In genomic region chr1:241519308-241520079, GRCh38 we compare ENCODE assay signal across 1 cellular context.
TF ChIP-seq lines count a peak whose summit lies in the region.

FH (minus strand) TSS chr1:241519755; CDS start chr1:241519722, 33 bp downstream.

TF ChIP-seq in HepG2, 621 proteins besides CTCF, POLR2A, EP300 and RAD21 (continued from another document and continues in another):
- TF ChIP-seq ZNF737 (CRISPR knock-in tag; IDR thresholded peaks at IDR 0.05; ENCODE audit: borderline replicate concordance) (no peak), ZNF670 (CRISPR knock-in tag; IDR thresholded peaks at IDR 0.05; ENCODE audit: borderline replicate concordance) (no peak), CBFB (CRISPR knock-in tag; IDR thresholded peaks at IDR 0.05) (no peak), GLI4 (CRISPR knock-in tag; IDR thresholded peaks at IDR 0.05; ENCODE audit: borderline replicate concordance) (peak; percentile 62; the same call in 1 of the 2 replicates), KMT2B (CRISPR knock-in tag; IDR thresholded peaks at IDR 0.05) (peak; percentile 86), ZBTB4 (CRISPR knock-in tag; IDR thresholded peaks at IDR 0.05; ENCODE audit: borderline replicate concordance) (no peak), HNRNPH1 (optimal IDR thresholded peaks at IDR 0.05; ENCODE audit: low read depth, low read length) (no peak), NFIC (IDR thresholded peaks at IDR 0.05; ENCODE audit: low read length) (no peak), ELF1 (CRISPR knock-in tag; IDR thresholded peaks at IDR 0.05) (no peak), PRDM4 (CRISPR knock-in tag; IDR thresholded peaks at IDR 0.05; ENCODE audit: borderline replicate concordance) (no peak), THAP11 (CRISPR knock-in tag; IDR thresholded peaks at IDR 0.05) (peak; percentile 83), SP140L (CRISPR knock-in tag; IDR thresholded peaks at IDR 0.05; ENCODE audit: borderline replicate concordance) (no peak), ZNF513 (CRISPR knock-in tag; conservative IDR thresholded peaks at IDR 0.05) (no peak), ZNF234 (CRISPR knock-in tag; conservative IDR thresholded peaks at IDR 0.05) (peak; percentile 75; the same call in 1 of the 2 replicates), ASH2L (IDR thresholded peaks at IDR 0.05; ENCODE audit: insufficient read length, low read depth, low read length) (peak; percentile 84), ZNF317 (CRISPR knock-in tag; IDR thresholded peaks at IDR 0.05) (no peak), PHF21A (CRISPR knock-in tag; IDR thresholded peaks at IDR 0.05) (peak; percentile 80), ZNF672 (CRISPR knock-in tag; IDR thresholded peaks at IDR 0.05) (no peak), NONO (IDR thresholded peaks at IDR 0.05) (no peak), NONO (CRISPR knock-in tag; conservative IDR thresholded peaks at IDR 0.05) (peak; percentile 70; the same call in 1 of the 2 replicates), EZH2 (conservative IDR thresholded peaks at IDR 0.05; ENCODE audit: low read depth, low read length) (no peak), ATAD3A (CRISPR knock-in tag; IDR thresholded peaks at IDR 0.05) (no peak), TCF12 (IDR thresholded peaks at IDR 0.05) (no peak), TCF12 (CRISPR knock-in tag; IDR thresholded peaks at IDR 0.05) (no peak), ZNF260 (CRISPR knock-in tag; IDR thresholded peaks at IDR 0.05; ENCODE audit: borderline replicate concordance, low read depth) (no peak), ZNF512 (CRISPR knock-in tag; IDR thresholded peaks at IDR 0.05) (no peak), ZBTB21 (CRISPR knock-in tag; IDR thresholded peaks at IDR 0.05) (no peak), DRAP1 (CRISPR knock-in tag; IDR thresholded peaks at IDR 0.05) (peak; percentile 88), GMEB2 (CRISPR knock-in tag; IDR thresholded peaks at IDR 0.05; ENCODE audit: low read depth) (no peak), NR2F1 (CRISPR knock-in tag; IDR thresholded peaks at IDR 0.05) (no peak), SMARCC2 (IDR thresholded peaks at IDR 0.05) (no peak), PHF8 (CRISPR knock-in tag; IDR thresholded peaks at IDR 0.05) (peak; percentile 97), SRY (CRISPR knock-in tag; IDR thresholded peaks at IDR 0.05) (peak; percentile 87), ZBTB26 (CRISPR knock-in tag; IDR thresholded peaks at IDR 0.05; ENCODE audit: borderline replicate concordance) (peak; percentile 73; the same call in 1 of the 2 replicates), TCF7L2 (IDR thresholded peaks at IDR 0.05; ENCODE audit: low read depth, low read length) (no peak), DBP (CRISPR knock-in tag; IDR thresholded peaks at IDR 0.05; ENCODE audit: not compliant biosample characterization) (no peak), ZNF24 (IDR thresholded peaks at IDR 0.05) (no peak), TSC22D2 (CRISPR knock-in tag; IDR thresholded peaks at IDR 0.05; ENCODE audit: borderline replicate concordance) (peak; percentile 78; the same call in 1 of the 2 replicates), MAFG (CRISPR knock-in tag; IDR thresholded peaks at IDR 0.05) (peak; percentile 22; the same call in 1 of the 2 replicates), ZNF101 (CRISPR knock-in tag; IDR thresholded peaks at IDR 0.05; ENCODE audit: borderline replicate concordance, low read depth) (no peak), ZBTB1 (CRISPR knock-in tag; IDR thresholded peaks at IDR 0.05; ENCODE audit: borderline replicate concordance) (no peak), BHLHE40 (IDR thresholded peaks at IDR 0.05; ENCODE audit: low read length) (no peak), ZNF501 (CRISPR knock-in tag; IDR thresholded peaks at IDR 0.05) (peak; percentile 92), SNAPC2 (CRISPR knock-in tag; IDR thresholded peaks at IDR 0.05) (peak; percentile 52; the same call in 1 of the 2 replicates), ZNF143 (CRISPR knock-in tag; IDR thresholded peaks at IDR 0.05) (peak; percentile 88), EEA1 (CRISPR knock-in tag; IDR thresholded peaks at IDR 0.05; ENCODE audit: borderline replicate concordance) (peak; percentile 48; the same call in 1 of the 2 replicates), ZBTB14 (CRISPR knock-in tag; IDR thresholded peaks at IDR 0.05) (no peak; the same call in 1 of the 2 replicates), ZBTB25 (CRISPR knock-in tag; IDR thresholded peaks at IDR 0.05) (0 out of 2 replicates have a peak, but pooled peaks have one; percentile 21), MYPOP (CRISPR knock-in tag; IDR thresholded peaks at IDR 0.05) (peak; percentile 55; the same call in 1 of the 2 replicates), SNAPC5 (CRISPR knock-in tag; IDR thresholded peaks at IDR 0.05; ENCODE audit: borderline replicate concordance) (no peak), KAT7 (CRISPR knock-in tag; IDR thresholded peaks at IDR 0.05; ENCODE audit: borderline replicate concordance) (peak; percentile 86; the same call in 1 of the 2 replicates), HOXA9 (CRISPR knock-in tag; IDR thresholded peaks at IDR 0.05; ENCODE audit: borderline replicate concordance) (no peak), PCBP1 (IDR thresholded peaks at IDR 0.05; ENCODE audit: borderline replicate concordance, low read depth, low read length) (no peak), FOSL1 (CRISPR knock-in tag; IDR thresholded peaks at IDR 0.05; ENCODE audit: borderline replicate concordance) (no peak)
